ENCODE assay signal across 16 cellular contexts in the genomic region with DNA sequence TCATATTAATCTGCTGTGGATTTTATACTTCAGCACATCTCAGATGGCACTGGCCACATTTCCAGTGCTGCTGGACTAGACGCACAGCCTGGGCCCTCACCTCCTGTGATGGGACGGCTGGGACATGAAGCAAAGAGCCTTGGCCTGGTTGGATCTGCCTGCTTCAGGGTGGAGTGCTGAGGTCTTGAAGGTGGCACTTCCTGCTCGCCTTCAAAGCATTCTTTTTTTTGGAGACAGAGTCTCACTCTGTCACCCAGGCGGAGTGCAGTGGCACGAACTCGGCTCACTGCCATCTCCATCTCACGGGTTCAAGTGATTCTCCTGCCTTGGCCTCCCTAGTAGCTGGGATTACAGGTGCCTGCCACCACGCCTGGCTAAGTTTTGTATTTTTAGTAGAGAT.
DNase-seq lines count a peak whose midpoint lies in the region; ATAC-seq lines count a peak whose summit lies in the region.
"Had no signal": no experiment of that assay in that cellular context is flagged by ENCODE, and none has a peak within 500 bp of the region (broad histone marks: within the 10 kb centered on the region; RNA-seq: fewer than 3 reads in every experiment).

No MANE protein-coding gene starts in this region.

- intact Hi-C loops in activated CD4-positive, alpha-beta memory T cell treated with anti-CD3 and anti-CD28 coated beads for 36 hours (cut with micrococcal nuclease): loop anchor here (1.0 to 10.0 kb wide), 8 partner anchors 8 to 688 kb away; partner anchors contain the start of genes PRRC2B and SETX

- H3K27me3 Mint-ChIP-seq in activated CD4-positive, alpha-beta memory T cell treated with anti-CD3 and anti-CD28 coated beads for 36 hours: no peaks in the 10 kb centered on the region
- H3K27me3 Mint-ChIP-seq in stimulated activated naive CD8-positive, alpha-beta T cell treated with anti-CD3 and anti-CD28 coated beads, Interleukin-15, amount 100 ng/mL, for 72 hours: no peaks in the 10 kb centered on the region
- H3K27me3 Mint-ChIP-seq: brain had no signal

- no peaks in the 10 kb centered on the region for H3K9me3 Mint-ChIP-seq in activated CD4-positive, alpha-beta memory T cell treated with anti-CD3 and anti-CD28 coated beads for 36 hours
- H3K9me3 Mint-ChIP-seq in stimulated activated naive CD8-positive, alpha-beta T cell treated with anti-CD3 and anti-CD28 coated beads, Interleukin-15, amount 100 ng/mL, for 72 hours: no peaks in the 10 kb centered on the region

- POLR2A ChIA-PET in activated CD4-positive, alpha-beta memory T cell treated with anti-CD3 and anti-CD28 coated beads for 36 hours (lab: Charles Lee): interaction anchor here (0.8 to 5.4 kb wide), 8 partner anchors 9 to 66 kb away, joined by 3 to 76 read pairs (median 26); no protein-coding TSS in a partner anchor

- peaks cover 21% of the 10 kb centered on the region for H3K36me3 Mint-ChIP-seq in activated CD4-positive, alpha-beta memory T cell treated with anti-CD3 and anti-CD28 coated beads for 36 hours

- CTCF ChIA-PET in activated CD4-positive, alpha-beta memory T cell treated with anti-CD3 and anti-CD28 coated beads for 36 hours (lab: Charles Lee): interaction anchor here (1.2 to 4.0 kb wide), 6 partner anchors 14 to 74 kb away, joined by 4 to 15 read pairs (median 6); no protein-coding TSS in a partner anchor

- ATAC-seq in stimulated activated naive CD8-positive, alpha-beta T cell treated with anti-CD3 and anti-CD28 coated beads, Interleukin-15, amount 100 ng/mL, for 72 hours: no peak
- ATAC-seq in HG02981 (IDR thresholded peaks at IDR 0.05; ENCODE audit: unreplicated experiment): no peak
- ATAC-seq: pancreas had no signal

- peak overlapping the region; percentile 99 for H3K27ac Mint-ChIP-seq in activated CD4-positive, alpha-beta memory T cell treated with anti-CD3 and anti-CD28 coated beads for 36 hours
- peak overlapping the region in 1 of 2 donors; percentile 97 for H3K27ac Mint-ChIP-seq in stimulated activated naive CD8-positive, alpha-beta T cell treated with anti-CD3 and anti-CD28 coated beads, Interleukin-15, amount 100 ng/mL, for 72 hours

- H3K4me1 Mint-ChIP-seq in activated CD4-positive, alpha-beta memory T cell treated with anti-CD3 and anti-CD28 coated beads for 36 hours (ENCODE audit: low read depth): peaks cover 92% of the 10 kb centered on the region
- H3K4me1 Mint-ChIP-seq in stimulated activated naive CD8-positive, alpha-beta T cell treated with anti-CD3 and anti-CD28 coated beads, Interleukin-15, amount 100 ng/mL, for 72 hours: peaks cover 89% of the 10 kb centered on the region

- DNase-seq in activated gamma-delta T cell treated with Interleukin-2 at 50 U/mL for 16 hours (peak; percentile 48), activated gamma-delta T cell (lab: John Stamatoyannopoulos, UW) (no peak), ecto neural progenitor cell (ENCODE audit: low spot score) (peak; percentile 22), AG08396 (ENCODE audit: low spot score) (no peak), SHP77 treated with DMSO at 0.1 percent for 48 hours (lab: John Stamatoyannopoulos, UW) (no peak)
- peak; percentile 57 for DNase-seq in activated CD4-positive, alpha-beta memory T cell treated with anti-CD3 and anti-CD28 coated beads for 36 hours
- no peak for DNase-seq in stimulated activated naive CD8-positive, alpha-beta T cell treated with anti-CD3 and anti-CD28 coated beads, Interleukin-15, amount 100 ng/mL, for 72 hours
- DNase-seq: activated CD8-positive, alpha-beta memory T cell treated with anti-CD3 and anti-CD28 coated beads, Interleukin-2, amount 50 U/mL, for 4 hours; effector CD8-positive, alpha-beta T cell; NCI-H526; pancreas; RPMI8226; stimulated activated CD4-positive, alpha-beta T cell treated with anti-CD3 and anti-CD28 coated beads, Interleukin-12 subunit alpha, Interleukin-12 subunit beta, amount 100 ng/mL, for 4 hours; T1000 had no signal

- H3K4me3 Mint-ChIP-seq in activated CD4-positive, alpha-beta memory T cell treated with anti-CD3 and anti-CD28 coated beads for 36 hours: peak overlapping the region; percentile 77
- H3K4me3 Mint-ChIP-seq in stimulated activated naive CD8-positive, alpha-beta T cell treated with anti-CD3 and anti-CD28 coated beads, Interleukin-15, amount 100 ng/mL, for 72 hours: peak overlapping the region; percentile 62 to 75
- H3K4me3 Mint-ChIP-seq: brain had no signal

Comparison
In these comparisons a context has a peak if more than half of its experiments do, and no peak if none do; other contexts are left out.
1. DNase-seq: peak in activated gamma-delta T cell treated with Interleukin-2 at 50 U/mL for 16 hours (single experiment), activated CD4-positive, alpha-beta memory T cell treated with anti-CD3 and anti-CD28 coated beads for 36 hours (single experiment) and ecto neural progenitor cell (single experiment); none in activated gamma-delta T cell (single experiment), stimulated activated naive CD8-positive, alpha-beta T cell treated with anti-CD3 and anti-CD28 coated beads, Interleukin-15, amount 100 ng/mL, for 72 hours (0 of 2), AG08396 (single experiment) and SHP77 treated with DMSO at 0.1 percent for 48 hours (single experiment).